Comparison of ENCODE assay signal across 8 cellular contexts in the genomic region with DNA sequence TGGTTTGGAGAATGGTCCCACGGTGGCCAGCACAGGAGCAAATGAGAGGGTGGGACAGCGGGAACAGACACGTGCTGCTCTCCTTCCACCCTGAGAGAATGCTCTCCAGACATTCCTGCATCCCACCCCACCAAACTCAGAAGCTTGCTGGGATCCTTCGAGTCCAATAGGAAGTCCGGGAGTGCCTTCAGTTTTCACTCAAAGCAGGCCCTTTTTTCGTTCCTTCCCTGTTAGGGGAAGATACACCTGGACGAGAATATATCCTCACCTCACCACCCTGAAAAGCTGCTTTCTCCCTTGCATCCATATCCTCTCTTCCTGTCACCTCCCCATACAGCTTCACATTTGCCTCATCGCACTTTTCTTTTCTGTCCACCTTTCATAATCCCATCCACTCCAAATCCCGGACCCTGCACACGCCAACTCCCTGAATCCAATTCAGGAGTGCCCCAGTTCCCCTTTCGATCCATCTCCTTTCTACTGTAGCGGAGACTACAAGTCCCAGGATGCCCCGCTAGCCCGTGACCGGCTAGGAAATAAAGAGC. TPM values are rescaled to one million over a fixed set of nuclear protein-coding genes. Genes with fewer than 3 reads are reported as not detected.
DNase-seq lines count a peak whose midpoint lies in the region; ATAC-seq and TF ChIP-seq lines count a peak whose summit lies in the region.

No MANE protein-coding gene starts in this region.

- TF ChIP-seq POLR2A in transverse colon (IDR thresholded peaks at IDR 0.05), result no peak

- WGBS in transverse colon (ENCODE audit: low coverage in 1 of 2), 2 donors, result 0 to 3% methylated on average over 7 to 15 of the region's 15 CpGs

- no peaks in the 10 kb centered on the region for H3K9me3 ChIP-seq in transverse colon

- H3K27me3 ChIP-seq in kidney epithelial cell (ENCODE audit: control insufficient read depth, insufficient read depth, low read length), result no peaks in the 10 kb centered on the region
- H3K27me3 ChIP-seq in transverse colon, result no peaks in the 10 kb centered on the region

- H3K4me3 ChIP-seq in kidney epithelial cell (ENCODE audit: low read depth, low read length), result peak overlapping the region; percentile 58
- H3K4me3 ChIP-seq in transverse colon, result peak overlapping the region in 3 of 4 donors; percentile 45 to 57 (median 56)

- no peak for TF ChIP-seq CTCF in kidney epithelial cell (IDR thresholded peaks at IDR 0.05; ENCODE audit: insufficient read depth, low read length, poor library complexity, severe bottlenecking)
- TF ChIP-seq CTCF in transverse colon (IDR thresholded peaks at IDR 0.05), result no peak

- no peaks in the 10 kb centered on the region for H3K9me3 Mint-ChIP-seq in activated naive CD4-positive, alpha-beta T cell treated with anti-CD3 and anti-CD28 coated beads, Interleukin-2, amount 10 ng/mL, durations not matched to agents 7 days and 5 days
- no peaks in the 10 kb centered on the region for H3K9me3 Mint-ChIP-seq in activated T-helper 17 cell treated with anti-CD3 and anti-CD28 coated beads, Interleukin-2, amount 50 U/mL, for 72 hours

- peak overlapping the region; percentile 91 to 99 (median 96) for H3K27ac ChIP-seq in transverse colon

- no peaks in the 10 kb centered on the region for H3K36me3 ChIP-seq in kidney epithelial cell (ENCODE audit: control insufficient read depth, insufficient read depth, low read length)
- no peaks in the 10 kb centered on the region for H3K36me3 ChIP-seq in transverse colon

- no peak for TF ChIP-seq EP300 in transverse colon (IDR thresholded peaks at IDR 0.05; ENCODE audit: low read depth)

- peak overlapping the region; percentile 90 for H3K4me3 Mint-ChIP-seq in activated naive CD4-positive, alpha-beta T cell treated with anti-CD3 and anti-CD28 coated beads, Interleukin-2, amount 10 ng/mL, durations not matched to agents 7 days and 5 days
- H3K4me3 Mint-ChIP-seq in activated T-helper 17 cell treated with anti-CD3 and anti-CD28 coated beads, Interleukin-2, amount 50 U/mL, for 72 hours, result peak overlapping the region; percentile 84

- peaks cover 41% of the 10 kb centered on the region for H3K4me1 Mint-ChIP-seq in activated naive CD4-positive, alpha-beta T cell treated with anti-CD3 and anti-CD28 coated beads, Interleukin-2, amount 10 ng/mL, durations not matched to agents 7 days and 5 days
- H3K4me1 Mint-ChIP-seq in activated T-helper 17 cell treated with anti-CD3 and anti-CD28 coated beads, Interleukin-2, amount 50 U/mL, for 72 hours, result peaks cover 32% of the 10 kb centered on the region

- peaks cover 45 to 73% (median 64%) of the 10 kb centered on the region in 4 donors for H3K4me1 ChIP-seq in transverse colon

- H3K27me3 Mint-ChIP-seq in activated naive CD4-positive, alpha-beta T cell treated with anti-CD3 and anti-CD28 coated beads, Interleukin-2, amount 10 ng/mL, durations not matched to agents 7 days and 5 days, result peaks cover 37% of the 10 kb centered on the region
- no peaks in the 10 kb centered on the region for H3K27me3 Mint-ChIP-seq in activated T-helper 17 cell treated with anti-CD3 and anti-CD28 coated beads, Interleukin-2, amount 50 U/mL, for 72 hours

- H3K36me3 Mint-ChIP-seq in activated naive CD4-positive, alpha-beta T cell treated with anti-CD3 and anti-CD28 coated beads, Interleukin-2, amount 10 ng/mL, durations not matched to agents 7 days and 5 days, result no peaks in the 10 kb centered on the region
- no peaks in the 10 kb centered on the region for H3K36me3 Mint-ChIP-seq in activated T-helper 17 cell treated with anti-CD3 and anti-CD28 coated beads, Interleukin-2, amount 50 U/mL, for 72 hours (ENCODE audit: low read depth)

- DNase-seq in activated naive CD4-positive, alpha-beta T cell treated with anti-CD3 and anti-CD28 coated beads, Interleukin-2, amount 10 ng/mL, durations not matched to agents 7 days and 5 days, result no peak
- no peak for DNase-seq in activated naive CD4-positive, alpha-beta T cell treated with Interleukin-2 at 50 U/mL for 16 hours
- DNase-seq in kidney epithelial cell (ENCODE audit: low read depth) (no peak), transverse colon (no peak), activated gamma-delta T cell treated with Interleukin-2 at 50 U/mL for 16 hours (no peak)
- DNase-seq in stimulated activated CD4-positive, alpha-beta T cell treated with anti-CD3 and anti-CD28 coated beads, Interleukin-15, amount 100 ng/mL, for 24 hours, result no peak

- CTCF ChIA-PET in activated naive CD4-positive, alpha-beta T cell treated with anti-CD3 and anti-CD28 coated beads, Interleukin-2, amount 10 ng/mL, durations not matched to agents 7 days and 5 days (lab: Charles Lee), result interaction anchor here (0.7 to 13.9 kb wide), 9 partner anchors 9 to 88 kb away, joined by 3 to 208 read pairs (median 36); partner anchors contain the start of gene ARHGEF40

- ATAC-seq in activated T-helper 17 cell treated with anti-CD3 and anti-CD28 coated beads, Interleukin-2, amount 50 U/mL, for 72 hours (replicated peaks), result no peak
- no peak for ATAC-seq in HG03025 (IDR thresholded peaks at IDR 0.05; ENCODE audit: low FRiP score, unreplicated experiment)

- peak overlapping the region; percentile 81 for H3K27ac Mint-ChIP-seq in activated naive CD4-positive, alpha-beta T cell treated with anti-CD3 and anti-CD28 coated beads, Interleukin-2, amount 10 ng/mL, durations not matched to agents 7 days and 5 days
- peak overlapping the region; percentile 85 for H3K27ac Mint-ChIP-seq in activated T-helper 17 cell treated with anti-CD3 and anti-CD28 coated beads, Interleukin-2, amount 50 U/mL, for 72 hours

- intact Hi-C loops in transverse colon (cut with DNase I; ENCODE audit: low total_unique reads), result no loop called here

- in situ Hi-C loops in transverse colon (cut with MboI; ENCODE audit: low pct_ligation_motif_present in 1 of 4, low pct_unique_long_range_greater_than_20kb in 1 of 4, low sequenced_read_pairs in 3 of 4), result no loop called here

RNA-seq across cellular contexts. Expression of gene TMEM253, which starts 2.4 kb away (rescaled TPM):
- total RNA-seq in activated T-helper 17 cell treated with anti-CD3 and anti-CD28 coated beads, Interleukin-2, amount 50 U/mL, for 72 hours, result not detected
- total RNA-seq in kidney epithelial cell (not detected in 2 replicates), transverse colon (10 to 100 TPM; 13.1 to 63.7 (median 41.9) TPM)

RNA-seq across cellular contexts. Expression of gene ZNF219, which starts 4.8 kb away (rescaled TPM):
- 10 to 100 TPM in 1 of 2 donors, 1 to 10 TPM in 1; 9.6 to 18.3 TPM for total RNA-seq in activated T-helper 17 cell treated with anti-CD3 and anti-CD28 coated beads, Interleukin-2, amount 50 U/mL, for 72 hours
- total RNA-seq in kidney epithelial cell (25.5 and 34.5 TPM in 2 replicates), transverse colon (100 to 1,000 TPM in 2 of 4 donors, 10 to 100 TPM in 2; 68.4 to 135 (median 94.5) TPM)

RNA-seq across cellular contexts. Expression of gene ARHGEF40, which starts 33.1 kb away (rescaled TPM):
- under 1 TPM in 1 of 2 donors, not detected in 1; 0.26 TPM for total RNA-seq in activated T-helper 17 cell treated with anti-CD3 and anti-CD28 coated beads, Interleukin-2, amount 50 U/mL, for 72 hours
- total RNA-seq in kidney epithelial cell (59.4 and 59.7 TPM in 2 replicates), transverse colon (100 to 1,000 TPM in 1 of 4 donors, 10 to 100 TPM in 3; 55.6 to 138 (median 62.2) TPM)

RNA-seq across cellular contexts. Expression of gene RNASE8, which starts 45.6 kb away (rescaled TPM):
- not detected for total RNA-seq in activated T-helper 17 cell treated with anti-CD3 and anti-CD28 coated beads, Interleukin-2, amount 50 U/mL, for 72 hours
- total RNA-seq in kidney epithelial cell (not detected in 2 replicates), transverse colon (not detected)

RNA-seq across cellular contexts. Expression of gene OR5AU1, which starts 52.6 kb away (rescaled TPM):
- total RNA-seq in activated T-helper 17 cell treated with anti-CD3 and anti-CD28 coated beads, Interleukin-2, amount 50 U/mL, for 72 hours, result not detected
- not detected in 2 replicates for total RNA-seq in kidney epithelial cell
- total RNA-seq in transverse colon, result not detected

Comparison
In these comparisons a context has a peak if more than half of its experiments do, and no peak if none do; other contexts are left out.
1. RNA of gene TMEM253, which starts 2.4 kb away (total RNA-seq): 13.1 to 63.7 TPM in transverse colon; not detected in activated T-helper 17 cell treated with anti-CD3 and anti-CD28 coated beads, Interleukin-2, amount 50 U/mL, for 72 hours and not detected in kidney epithelial cell; every median in the first group is over 10 times any median in the second.
2. RNA of gene ARHGEF40, which starts 33.1 kb away (total RNA-seq): 55.6 to 138 TPM in transverse colon and 59.4 to 59.7 TPM in kidney epithelial cell; 0.26 TPM in activated T-helper 17 cell treated with anti-CD3 and anti-CD28 coated beads, Interleukin-2, amount 50 U/mL, for 72 hours; every median in the first group is over 10 times any median in the second.